Comparison of ENCODE assay signal across 17 cellular contexts in the genomic region with DNA sequence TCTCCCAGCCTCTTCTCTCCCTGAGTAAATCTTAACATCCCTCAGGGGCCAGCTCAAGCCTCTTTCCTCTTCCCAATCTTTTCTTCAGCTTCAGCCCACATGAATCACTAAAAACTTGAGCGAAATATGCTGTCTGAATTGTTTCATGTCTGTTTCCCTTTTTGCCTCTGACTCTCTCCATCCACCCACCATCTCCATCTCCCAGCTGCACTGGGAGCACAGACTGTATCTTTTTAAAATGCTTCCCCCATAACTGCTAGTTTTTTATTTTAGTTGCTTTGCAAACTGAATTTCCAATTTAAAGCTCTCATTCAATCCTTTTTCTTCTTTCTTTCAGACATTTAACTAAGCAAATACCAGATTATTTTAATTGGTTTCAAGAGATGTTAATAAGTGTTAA. TPM values are rescaled to one million over a fixed set of nuclear protein-coding genes. Genes with fewer than 3 reads are reported as not detected.
A peak's percentile ranks its signal among the peaks of the same experiment; 100 is the strongest.
DNase-seq lines count a peak whose midpoint lies in the region; ATAC-seq and TF ChIP-seq lines count a peak whose summit lies in the region.
"Had no signal": no experiment of that assay in that cellular context is flagged by ENCODE, and none has a peak within 500 bp of the region (broad histone marks: within the 10 kb centered on the region; RNA-seq: fewer than 3 reads in every experiment).

No MANE protein-coding gene starts in this region.

- DNase-seq in Ammon's horn (ENCODE audit: low spot score) (peak; percentile 62), SK-N-MC (ENCODE audit: low read depth, low spot score) (no peak), dorsolateral prefrontal cortex (peak in 1 of 10 donors; percentile 33), putamen (ENCODE audit: low spot score) (peak; percentile 71), RPMI8226 (no peak), DMS 273 (lab: John Stamatoyannopoulos, UW; ENCODE audit: unreplicated experiment) (no peak)
- no peak for DNase-seq in stimulated activated CD4-positive, alpha-beta T cell treated with anti-CD3 and anti-CD28 coated beads, Interleukin-2, amount 100 ng/mL, for 24 hours
- DNase-seq: 8988T, GDM1, NCI-H1092, NCI-H2081 treated with DMSO at 0.1 percent for 48 hours, NCI-H510A, NCI-H82 had no signal

- TF ChIP-seq CTCF in dorsolateral prefrontal cortex (IDR thresholded peaks at IDR 0.05 in 54 of 56, conservative IDR thresholded peaks at IDR 0.05 in 2 of 56; ENCODE audit: low read depth in 1 of 56, partially characterized antibody in 56 of 56) = no peak

- H3K36me3 ChIP-seq in SK-N-MC (ENCODE audit: insufficient read depth, low read length) = peaks cover 10% of the 10 kb centered on the region

- H3K27me3 ChIP-seq in dorsolateral prefrontal cortex = no peaks in the 10 kb centered on the region

- no peak for ATAC-seq in GM18909 (IDR thresholded peaks at IDR 0.05; ENCODE audit: poor library complexity, unreplicated experiment)
- ATAC-seq: GM12878, Right ventricle myocardium inferior had no signal

- intact Hi-C loops in dorsolateral prefrontal cortex (cut with DNase I) = loop anchor here (5.0 to 10.0 kb wide), 4 partner anchors 168 to 370 kb away; partner anchors contain the start of genes ZNF669 (in 2 of the 2), CNST (in 1 of the 2) and TFB2M (in 1 of the 2)

- H3K4me3 ChIP-seq in SK-N-MC (no peak overlapping the region), dorsolateral prefrontal cortex (peak overlapping the region in 1 of 59 donors; percentile 0)
- H3K4me3 ChIP-seq: GM12878 had no signal

- H3K27ac ChIP-seq in SK-N-MC (no peak overlapping the region), dorsolateral prefrontal cortex (peak overlapping the region in 55 of 59 donors; percentile 2 to 98 (median 69))
- H3K27ac ChIP-seq: KMS-11 had no signal

- H3K9ac ChIP-seq in SK-N-MC (ENCODE audit: insufficient read length) = peak overlapping the region; percentile 41
- H3K9ac ChIP-seq: KMS-11 had no signal

- no peaks in the 10 kb centered on the region for H3K9me3 ChIP-seq in SK-N-MC (ENCODE audit: low read depth, low read length)

RNA-seq across cellular contexts. Expression of gene AHCTF1, which starts 3.0 kb away (rescaled TPM):
- 10 to 100 TPM; 28.7 to 55.3 (median 41.8) TPM for total RNA-seq in dorsolateral prefrontal cortex

Comparison
In these comparisons a context has a peak if more than half of its experiments do, and no peak if none do; other contexts are left out.
1. DNase-seq: peak in Ammon's horn (single experiment) and putamen (single experiment); none in SK-N-MC (single experiment), RPMI8226 (single experiment), DMS 273 (single experiment) and stimulated activated CD4-positive, alpha-beta T cell treated with anti-CD3 and anti-CD28 coated beads, Interleukin-2, amount 100 ng/mL, for 24 hours (0 of 2).